Comparison of ENCODE assay signal across 2 cellular contexts in the genomic region with DNA sequence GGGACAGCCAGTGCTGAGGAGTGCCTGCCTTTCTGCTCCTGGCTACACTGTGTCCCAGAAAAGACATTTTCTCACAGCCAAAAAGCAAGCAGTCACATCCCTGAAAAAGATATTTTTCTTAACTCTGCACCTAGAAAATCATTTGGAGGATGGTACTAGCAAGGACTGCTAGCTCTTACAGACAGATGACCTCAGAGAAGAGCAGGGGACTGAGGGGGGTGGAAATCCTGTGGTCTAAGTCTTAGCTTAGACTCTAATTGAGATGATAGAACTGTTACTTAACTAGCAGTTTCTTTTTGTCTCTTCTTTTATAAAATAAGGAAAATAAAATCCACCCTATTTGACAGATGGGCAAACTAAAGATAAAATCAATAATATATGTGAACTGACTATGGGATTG.
TF ChIP-seq lines count a peak whose summit lies in the region.

No MANE protein-coding gene starts in this region.

TF ChIP-seq in SK-N-SH treated with all-trans-retinoic acid at 6 μM for 48 hours, 23 proteins besides CTCF, POLR2A, EP300 and RAD21 (continued from another document):
- TF ChIP-seq, protein P1, sequence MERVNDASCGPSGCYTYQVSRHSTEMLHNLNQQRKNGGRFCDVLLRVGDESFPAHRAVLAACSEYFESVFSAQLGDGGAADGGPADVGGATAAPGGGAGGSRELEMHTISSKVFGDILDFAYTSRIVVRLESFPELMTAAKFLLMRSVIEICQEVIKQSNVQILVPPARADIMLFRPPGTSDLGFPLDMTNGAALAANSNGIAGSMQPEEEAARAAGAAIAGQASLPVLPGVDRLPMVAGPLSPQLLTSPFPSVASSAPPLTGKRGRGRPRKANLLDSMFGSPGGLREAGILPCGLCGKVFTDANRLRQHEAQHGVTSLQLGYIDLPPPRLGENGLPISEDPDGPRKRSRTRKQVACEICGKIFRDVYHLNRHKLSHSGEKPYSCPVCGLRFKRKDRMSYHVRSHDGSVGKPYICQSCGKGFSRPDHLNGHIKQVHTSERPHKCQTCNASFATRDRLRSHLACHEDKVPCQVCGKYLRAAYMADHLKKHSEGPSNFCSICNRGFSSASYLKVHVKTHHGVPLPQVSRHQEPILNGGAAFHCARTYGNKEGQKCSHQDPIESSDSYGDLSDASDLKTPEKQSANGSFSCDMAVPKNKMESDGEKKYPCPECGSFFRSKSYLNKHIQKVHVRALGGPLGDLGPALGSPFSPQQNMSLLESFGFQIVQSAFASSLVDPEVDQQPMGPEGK (CRISPR knock-in tag; IDR thresholded peaks at IDR 0.05; ENCODE audit: borderline replicate concordance), result no peak
- TF ChIP-seq, protein P2, sequence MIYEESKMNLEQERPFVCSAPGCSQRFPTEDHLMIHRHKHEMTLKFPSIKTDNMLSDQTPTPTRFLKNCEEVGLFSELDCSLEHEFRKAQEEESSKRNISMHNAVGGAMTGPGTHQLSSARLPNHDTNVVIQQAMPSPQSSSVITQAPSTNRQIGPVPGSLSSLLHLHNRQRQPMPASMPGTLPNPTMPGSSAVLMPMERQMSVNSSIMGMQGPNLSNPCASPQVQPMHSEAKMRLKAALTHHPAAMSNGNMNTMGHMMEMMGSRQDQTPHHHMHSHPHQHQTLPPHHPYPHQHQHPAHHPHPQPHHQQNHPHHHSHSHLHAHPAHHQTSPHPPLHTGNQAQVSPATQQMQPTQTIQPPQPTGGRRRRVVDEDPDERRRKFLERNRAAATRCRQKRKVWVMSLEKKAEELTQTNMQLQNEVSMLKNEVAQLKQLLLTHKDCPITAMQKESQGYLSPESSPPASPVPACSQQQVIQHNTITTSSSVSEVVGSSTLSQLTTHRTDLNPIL (CRISPR knock-in tag; IDR thresholded peaks at IDR 0.05; ENCODE audit: low read depth), result no peak
- TF ChIP-seq, protein P3, sequence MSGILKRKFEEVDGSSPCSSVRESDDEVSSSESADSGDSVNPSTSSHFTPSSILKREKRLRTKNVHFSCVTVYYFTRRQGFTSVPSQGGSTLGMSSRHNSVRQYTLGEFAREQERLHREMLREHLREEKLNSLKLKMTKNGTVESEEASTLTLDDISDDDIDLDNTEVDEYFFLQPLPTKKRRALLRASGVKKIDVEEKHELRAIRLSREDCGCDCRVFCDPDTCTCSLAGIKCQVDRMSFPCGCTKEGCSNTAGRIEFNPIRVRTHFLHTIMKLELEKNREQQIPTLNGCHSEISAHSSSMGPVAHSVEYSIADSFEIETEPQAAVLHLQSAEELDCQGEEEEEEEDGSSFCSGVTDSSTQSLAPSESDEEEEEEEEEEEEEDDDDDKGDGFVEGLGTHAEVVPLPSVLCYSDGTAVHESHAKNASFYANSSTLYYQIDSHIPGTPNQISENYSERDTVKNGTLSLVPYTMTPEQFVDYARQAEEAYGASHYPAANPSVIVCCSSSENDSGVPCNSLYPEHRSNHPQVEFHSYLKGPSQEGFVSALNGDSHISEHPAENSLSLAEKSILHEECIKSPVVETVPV (CRISPR knock-in tag; IDR thresholded peaks at IDR 0.05), result no peak
- TF ChIP-seq, protein P4, sequence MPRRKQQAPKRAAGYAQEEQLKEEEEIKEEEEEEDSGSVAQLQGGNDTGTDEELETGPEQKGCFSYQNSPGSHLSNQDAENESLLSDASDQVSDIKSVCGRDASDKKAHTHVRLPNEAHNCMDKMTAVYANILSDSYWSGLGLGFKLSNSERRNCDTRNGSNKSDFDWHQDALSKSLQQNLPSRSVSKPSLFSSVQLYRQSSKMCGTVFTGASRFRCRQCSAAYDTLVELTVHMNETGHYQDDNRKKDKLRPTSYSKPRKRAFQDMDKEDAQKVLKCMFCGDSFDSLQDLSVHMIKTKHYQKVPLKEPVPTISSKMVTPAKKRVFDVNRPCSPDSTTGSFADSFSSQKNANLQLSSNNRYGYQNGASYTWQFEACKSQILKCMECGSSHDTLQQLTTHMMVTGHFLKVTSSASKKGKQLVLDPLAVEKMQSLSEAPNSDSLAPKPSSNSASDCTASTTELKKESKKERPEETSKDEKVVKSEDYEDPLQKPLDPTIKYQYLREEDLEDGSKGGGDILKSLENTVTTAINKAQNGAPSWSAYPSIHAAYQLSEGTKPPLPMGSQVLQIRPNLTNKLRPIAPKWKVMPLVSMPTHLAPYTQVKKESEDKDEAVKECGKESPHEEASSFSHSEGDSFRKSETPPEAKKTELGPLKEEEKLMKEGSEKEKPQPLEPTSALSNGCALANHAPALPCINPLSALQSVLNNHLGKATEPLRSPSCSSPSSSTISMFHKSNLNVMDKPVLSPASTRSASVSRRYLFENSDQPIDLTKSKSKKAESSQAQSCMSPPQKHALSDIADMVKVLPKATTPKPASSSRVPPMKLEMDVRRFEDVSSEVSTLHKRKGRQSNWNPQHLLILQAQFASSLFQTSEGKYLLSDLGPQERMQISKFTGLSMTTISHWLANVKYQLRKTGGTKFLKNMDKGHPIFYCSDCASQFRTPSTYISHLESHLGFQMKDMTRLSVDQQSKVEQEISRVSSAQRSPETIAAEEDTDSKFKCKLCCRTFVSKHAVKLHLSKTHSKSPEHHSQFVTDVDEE (CRISPR knock-in tag; IDR thresholded peaks at IDR 0.05), result no peak
- TF ChIP-seq, protein P5, sequence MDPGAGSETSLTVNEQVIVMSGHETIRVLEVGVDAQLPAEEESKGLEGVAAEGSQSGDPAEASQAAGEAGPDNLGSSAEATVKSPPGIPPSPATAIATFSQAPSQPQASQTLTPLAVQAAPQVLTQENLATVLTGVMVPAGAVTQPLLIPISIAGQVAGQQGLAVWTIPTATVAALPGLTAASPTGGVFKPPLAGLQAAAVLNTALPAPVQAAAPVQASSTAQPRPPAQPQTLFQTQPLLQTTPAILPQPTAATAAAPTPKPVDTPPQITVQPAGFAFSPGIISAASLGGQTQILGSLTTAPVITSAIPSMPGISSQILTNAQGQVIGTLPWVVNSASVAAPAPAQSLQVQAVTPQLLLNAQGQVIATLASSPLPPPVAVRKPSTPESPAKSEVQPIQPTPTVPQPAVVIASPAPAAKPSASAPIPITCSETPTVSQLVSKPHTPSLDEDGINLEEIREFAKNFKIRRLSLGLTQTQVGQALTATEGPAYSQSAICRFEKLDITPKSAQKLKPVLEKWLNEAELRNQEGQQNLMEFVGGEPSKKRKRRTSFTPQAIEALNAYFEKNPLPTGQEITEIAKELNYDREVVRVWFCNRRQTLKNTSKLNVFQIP (CRISPR knock-in tag; IDR thresholded peaks at IDR 0.05; ENCODE audit: borderline replicate concordance, low read depth), result no peak

TF ChIP-seq in SK-N-SH, 30 proteins besides CTCF, POLR2A, EP300 and RAD21 (continued from another document):
- TF ChIP-seq, protein P6, sequence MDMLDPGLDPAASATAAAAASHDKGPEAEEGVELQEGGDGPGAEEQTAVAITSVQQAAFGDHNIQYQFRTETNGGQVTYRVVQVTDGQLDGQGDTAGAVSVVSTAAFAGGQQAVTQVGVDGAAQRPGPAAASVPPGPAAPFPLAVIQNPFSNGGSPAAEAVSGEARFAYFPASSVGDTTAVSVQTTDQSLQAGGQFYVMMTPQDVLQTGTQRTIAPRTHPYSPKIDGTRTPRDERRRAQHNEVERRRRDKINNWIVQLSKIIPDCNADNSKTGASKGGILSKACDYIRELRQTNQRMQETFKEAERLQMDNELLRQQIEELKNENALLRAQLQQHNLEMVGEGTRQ (IDR thresholded peaks at IDR 0.05; ENCODE audit: borderline replicate concordance, low read depth, low read length), result no peak
- TF ChIP-seq JUND (IDR thresholded peaks at IDR 0.05) (no peak), FOXJ3 (CRISPR knock-in tag; IDR thresholded peaks at IDR 0.05) (no peak), MXI1 (IDR thresholded peaks at IDR 0.05; ENCODE audit: low read depth, low read length) (no peak), MEF2A (IDR thresholded peaks at IDR 0.05; ENCODE audit: borderline replicate concordance, low read depth) (no peak), GATA2 (CRISPR knock-in tag; IDR thresholded peaks at IDR 0.05) (no peak)
- TF ChIP-seq, protein P7, sequence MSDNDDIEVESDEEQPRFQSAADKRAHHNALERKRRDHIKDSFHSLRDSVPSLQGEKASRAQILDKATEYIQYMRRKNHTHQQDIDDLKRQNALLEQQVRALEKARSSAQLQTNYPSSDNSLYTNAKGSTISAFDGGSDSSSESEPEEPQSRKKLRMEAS (IDR thresholded peaks at IDR 0.05; ENCODE audit: low read depth), result no peak
- TF ChIP-seq, protein P8, sequence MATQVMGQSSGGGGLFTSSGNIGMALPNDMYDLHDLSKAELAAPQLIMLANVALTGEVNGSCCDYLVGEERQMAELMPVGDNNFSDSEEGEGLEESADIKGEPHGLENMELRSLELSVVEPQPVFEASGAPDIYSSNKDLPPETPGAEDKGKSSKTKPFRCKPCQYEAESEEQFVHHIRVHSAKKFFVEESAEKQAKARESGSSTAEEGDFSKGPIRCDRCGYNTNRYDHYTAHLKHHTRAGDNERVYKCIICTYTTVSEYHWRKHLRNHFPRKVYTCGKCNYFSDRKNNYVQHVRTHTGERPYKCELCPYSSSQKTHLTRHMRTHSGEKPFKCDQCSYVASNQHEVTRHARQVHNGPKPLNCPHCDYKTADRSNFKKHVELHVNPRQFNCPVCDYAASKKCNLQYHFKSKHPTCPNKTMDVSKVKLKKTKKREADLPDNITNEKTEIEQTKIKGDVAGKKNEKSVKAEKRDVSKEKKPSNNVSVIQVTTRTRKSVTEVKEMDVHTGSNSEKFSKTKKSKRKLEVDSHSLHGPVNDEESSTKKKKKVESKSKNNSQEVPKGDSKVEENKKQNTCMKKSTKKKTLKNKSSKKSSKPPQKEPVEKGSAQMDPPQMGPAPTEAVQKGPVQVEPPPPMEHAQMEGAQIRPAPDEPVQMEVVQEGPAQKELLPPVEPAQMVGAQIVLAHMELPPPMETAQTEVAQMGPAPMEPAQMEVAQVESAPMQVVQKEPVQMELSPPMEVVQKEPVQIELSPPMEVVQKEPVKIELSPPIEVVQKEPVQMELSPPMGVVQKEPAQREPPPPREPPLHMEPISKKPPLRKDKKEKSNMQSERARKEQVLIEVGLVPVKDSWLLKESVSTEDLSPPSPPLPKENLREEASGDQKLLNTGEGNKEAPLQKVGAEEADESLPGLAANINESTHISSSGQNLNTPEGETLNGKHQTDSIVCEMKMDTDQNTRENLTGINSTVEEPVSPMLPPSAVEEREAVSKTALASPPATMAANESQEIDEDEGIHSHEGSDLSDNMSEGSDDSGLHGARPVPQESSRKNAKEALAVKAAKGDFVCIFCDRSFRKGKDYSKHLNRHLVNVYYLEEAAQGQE (IDR thresholded peaks at IDR 0.05; ENCODE audit: low read depth, low read length), result no peak
